ENCODE assay signal across 8 cellular contexts in the genomic region with DNA sequence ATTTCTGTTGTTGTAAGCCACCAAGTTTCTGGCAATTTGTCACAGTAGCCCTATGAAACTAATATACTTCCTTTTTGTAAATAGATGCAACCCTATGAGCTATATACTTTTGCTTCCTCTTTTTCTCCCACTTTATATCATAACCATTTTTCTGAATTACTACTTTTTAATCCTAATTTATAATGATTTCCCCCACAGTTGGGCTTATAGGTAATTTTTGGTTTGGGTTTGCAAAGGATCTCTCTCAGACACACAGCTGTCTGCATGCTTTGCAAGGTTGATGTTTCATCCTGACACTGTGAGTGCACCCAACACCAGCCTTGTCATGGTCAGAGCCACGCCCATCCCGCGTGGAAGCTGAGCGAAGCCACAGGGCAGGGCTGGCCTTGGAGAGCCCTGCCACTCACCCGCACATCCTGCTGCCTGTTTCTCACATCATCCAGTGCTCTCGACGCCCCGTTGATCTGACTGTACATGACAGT. TPM values are rescaled to one million over a fixed set of nuclear protein-coding genes. Genes with fewer than 3 reads are reported as not detected.
A peak's percentile ranks its signal among the peaks of the same experiment; 100 is the strongest.
DNase-seq lines count a peak whose midpoint lies in the region; ATAC-seq, FAIRE-seq and TF ChIP-seq lines count a peak whose summit lies in the region.

No MANE protein-coding gene starts in this region.

- H3K36me3 ChIP-seq in PC-3 (ENCODE audit: low read depth, low read length) = peaks cover 52% of the 10 kb centered on the region
- H3K36me3 ChIP-seq in vagina = peaks cover 0 to 49% of the 10 kb centered on the region in 2 donors

- H3K4me2 ChIP-seq in PC-3 (ENCODE audit: low read length) = no peak overlapping the region

- POLR2A ChIA-PET in PC-3 (lab: Charles Lee; ENCODE audit: unreplicated experiment) = no interaction called here

- H3K27ac Mint-ChIP-seq in activated naive CD4-positive, alpha-beta T cell treated with anti-CD3 and anti-CD28 coated beads for 36 hours = no peak overlapping the region

- H3K9me3 ChIP-seq in PC-3 (ENCODE audit: low read length) (no peaks in the 10 kb centered on the region), vagina (no peaks in the 10 kb centered on the region)

- no peak for TF ChIP-seq POLR2A in vagina (IDR thresholded peaks at IDR 0.05)

- intact Hi-C loops in activated naive CD4-positive, alpha-beta T cell treated with anti-CD3 and anti-CD28 coated beads for 36 hours (cut with micrococcal nuclease) = no loop called here
- intact Hi-C loops in PC-3 (cut with micrococcal nuclease) (no loop called here), vagina (cut with DNase I) (no loop called here)

- TF ChIP-seq CTCF in PC-3 (conservative IDR thresholded peaks at IDR 0.05; ENCODE audit: low read depth, low read length) (no peak), vagina (IDR thresholded peaks at IDR 0.05) (no peak)

- H3K27ac ChIP-seq in PC-3 (ENCODE audit: low read length) (no peak overlapping the region), vagina (peak overlapping the region; percentile 37)

- H3K9ac ChIP-seq in PC-3 (ENCODE audit: low read length) = no peak overlapping the region

- FAIRE-seq in urothelium cell line (lab: Jason Lieb, UNC) = no peak

- BruUV-seq in PC-3 (replicated peaks; lab: Mats Ljungman, UMichigan) = no TSS peak

- peaks cover 71% of the 10 kb centered on the region for H3K36me3 Mint-ChIP-seq in activated naive CD4-positive, alpha-beta T cell treated with anti-CD3 and anti-CD28 coated beads for 36 hours (ENCODE audit: low read depth)

- H3K4me3 Mint-ChIP-seq in activated naive CD4-positive, alpha-beta T cell treated with anti-CD3 and anti-CD28 coated beads for 36 hours = no peak overlapping the region

- no peaks in the 10 kb centered on the region for H3K27me3 ChIP-seq in PC-3 (ENCODE audit: low read length)
- no peaks in the 10 kb centered on the region for H3K27me3 ChIP-seq in vagina

- ATAC-seq in HG02943 (IDR thresholded peaks at IDR 0.05; ENCODE audit: low read depth, unreplicated experiment) = peak; percentile 70
- peak; percentile 62 for ATAC-seq in PC-3

- peaks cover 78% of the 10 kb centered on the region for H3K79me2 ChIP-seq in PC-3 (ENCODE audit: low read length)

- no peaks in the 10 kb centered on the region for H3K27me3 Mint-ChIP-seq in activated naive CD4-positive, alpha-beta T cell treated with anti-CD3 and anti-CD28 coated beads for 36 hours (ENCODE audit: low read depth)

- CTCF ChIA-PET in activated naive CD4-positive, alpha-beta T cell treated with anti-CD3 and anti-CD28 coated beads for 36 hours (lab: Charles Lee) = interaction anchor here (1.5 kb wide), 1 partner anchor 73 kb away, joined by 3 read pairs; no protein-coding TSS in a partner anchor
- CTCF ChIA-PET in PC-3 (lab: Charles Lee) = no interaction called here

- peak; percentile 30 for DNase-seq in activated naive CD4-positive, alpha-beta T cell treated with anti-CD3 and anti-CD28 coated beads for 36 hours
- no peak for DNase-seq in activated naive CD4-positive, alpha-beta T cell treated with anti-CD3 and anti-CD28 coated beads, Interleukin-2, amount 50 U/mL, for 16 hours
- DNase-seq in PC-3 = peak; percentile 70
- peak; percentile 75 for DNase-seq in germinal center (ENCODE audit: low spot score)
- DNase-seq in vagina (ENCODE audit: extremely low spot score in 2 of 2) = no peak
- DNase-seq in urothelium cell line (ENCODE audit: low spot score) = no peak
- no peak for DNase-seq in ecto neural progenitor cell (ENCODE audit: low spot score)

- H3K4me1 Mint-ChIP-seq in activated naive CD4-positive, alpha-beta T cell treated with anti-CD3 and anti-CD28 coated beads for 36 hours (ENCODE audit: low read depth) = peaks cover 40% of the 10 kb centered on the region

- peaks cover 35% of the 10 kb centered on the region for H3K4me1 ChIP-seq in PC-3 (ENCODE audit: insufficient read depth, low read length)
- H3K4me1 ChIP-seq in vagina = peaks cover 46% of the 10 kb centered on the region

- H3F3A ChIP-seq in PC-3 (ENCODE audit: low read length, unreplicated experiment) = no peaks in the 10 kb centered on the region

- no peaks in the 10 kb centered on the region for H3K9me3 Mint-ChIP-seq in activated naive CD4-positive, alpha-beta T cell treated with anti-CD3 and anti-CD28 coated beads for 36 hours

- H2AFZ ChIP-seq in PC-3 (ENCODE audit: low read length) = no peak overlapping the region

- no peak overlapping the region for H3K4me3 ChIP-seq in PC-3 (ENCODE audit: low read length)
- H3K4me3 ChIP-seq in vagina = no peak overlapping the region

- H3K9me2 ChIP-seq in PC-3 (replicated peaks; ENCODE audit: low read length) = no peaks in the 10 kb centered on the region

- peaks cover 39% of the 10 kb centered on the region for H4K20me1 ChIP-seq in PC-3 (ENCODE audit: low read length)

RNA-seq across cellular contexts. Expression of a gene that starts 5.7 kb away (rescaled TPM):
- 100 to 1,000 TPM; 157 to 161 TPM for total RNA-seq in activated naive CD4-positive, alpha-beta T cell treated with anti-CD3 and anti-CD28 coated beads for 36 hours
- total RNA-seq in PC-3 (2014; rRNA removed) (44.0 and 60.2 TPM in 2 replicates), vagina (70.0 TPM)

RNA-seq across cellular contexts. Expression of a gene that starts 52.7 kb away (rescaled TPM):
- total RNA-seq in activated naive CD4-positive, alpha-beta T cell treated with anti-CD3 and anti-CD28 coated beads for 36 hours = 10 to 100 TPM; 16.9 to 18.2 TPM
- total RNA-seq in PC-3 (2014; rRNA removed) (22.3 and 22.9 TPM in 2 replicates), vagina (9.8 TPM)

Comparison
In these comparisons a context has a peak if more than half of its experiments do, and no peak if none do; other contexts are left out.
1. DNase-seq: peak in activated naive CD4-positive, alpha-beta T cell treated with anti-CD3 and anti-CD28 coated beads for 36 hours (single experiment), PC-3 (single experiment) and germinal center (single experiment); none in activated naive CD4-positive, alpha-beta T cell treated with anti-CD3 and anti-CD28 coated beads, Interleukin-2, amount 50 U/mL, for 16 hours (single experiment), vagina (0 of 2), urothelium cell line (single experiment) and ecto neural progenitor cell (single experiment).